7 cellular contexts compared by ENCODE assay signal in the genomic region with DNA sequence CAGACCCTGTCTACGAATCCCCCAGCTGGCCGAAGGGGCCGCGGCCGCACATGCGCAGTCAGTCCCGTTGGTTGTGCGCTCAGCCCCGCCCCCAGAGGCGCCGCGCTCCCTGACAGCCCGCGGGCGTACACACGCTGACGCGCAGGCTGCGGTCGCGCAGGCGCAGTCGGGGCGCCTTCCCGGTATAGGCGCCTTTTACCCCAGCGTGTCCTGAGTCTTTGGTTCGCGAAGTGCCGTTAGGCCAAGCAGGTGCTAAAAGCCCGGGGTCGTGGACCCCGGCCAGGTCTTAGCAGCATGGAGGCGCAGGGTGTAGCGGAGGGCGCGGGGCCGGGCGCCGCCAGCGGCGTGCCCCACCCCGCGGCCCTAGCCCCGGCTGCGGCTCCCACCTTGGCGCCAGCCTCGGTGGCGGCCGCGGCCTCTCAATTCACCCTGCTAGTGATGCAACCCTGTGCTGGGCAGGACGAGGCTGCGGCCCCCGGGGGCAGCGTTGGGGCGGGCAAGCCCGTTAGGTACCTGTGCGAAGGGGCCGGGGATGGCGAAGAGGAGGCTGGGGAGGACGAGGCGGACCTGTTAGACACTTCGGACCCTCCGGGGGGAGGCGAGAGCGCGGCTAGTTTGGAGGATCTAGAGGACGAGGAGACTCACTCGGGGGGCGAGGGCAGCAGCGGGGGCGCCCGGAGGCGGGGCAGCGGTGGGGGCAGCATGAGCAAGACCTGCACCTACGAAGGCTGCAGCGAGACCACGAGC. TPM values are rescaled to one million over a fixed set of nuclear protein-coding genes. Genes with fewer than 3 reads are reported as not detected.
DNase-seq lines count a peak whose midpoint lies in the region; ATAC-seq and TF ChIP-seq lines count a peak whose summit lies in the region.

A gene with protein sequence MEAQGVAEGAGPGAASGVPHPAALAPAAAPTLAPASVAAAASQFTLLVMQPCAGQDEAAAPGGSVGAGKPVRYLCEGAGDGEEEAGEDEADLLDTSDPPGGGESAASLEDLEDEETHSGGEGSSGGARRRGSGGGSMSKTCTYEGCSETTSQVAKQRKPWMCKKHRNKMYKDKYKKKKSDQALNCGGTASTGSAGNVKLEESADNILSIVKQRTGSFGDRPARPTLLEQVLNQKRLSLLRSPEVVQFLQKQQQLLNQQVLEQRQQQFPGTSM (plus strand): TSS at position 159 of the 747 bp plus-strand sequence. CDS start 136 bp downstream, at position 295.

- no peaks in the 10 kb centered on the region for H3K27me3 ChIP-seq in ascending aorta
- no peaks in the 10 kb centered on the region for H3K27me3 ChIP-seq in hepatocyte

- H2AFZ ChIP-seq in hepatocyte = peak within 1 kb of the TSS; percentile 79

- DNase-seq in NCI-H1694 (lab: John Stamatoyannopoulos, UW) (peak; percentile 67), ascending aorta (ENCODE audit: low spot score in 2 of 2) (peak; percentile 45 to 92), hepatocyte (ENCODE audit: low spot score) (peak; percentile 96), retina (peak; percentile 96)

- H3K9me3 ChIP-seq in ascending aorta (no peaks in the 10 kb centered on the region), hepatocyte (ENCODE audit: low read depth) (no peaks in the 10 kb centered on the region)

- ATAC-seq in GM18498 (IDR thresholded peaks at IDR 0.05; ENCODE audit: unreplicated experiment) (peak; percentile 90), HG02852 (IDR thresholded peaks at IDR 0.05; ENCODE audit: unreplicated experiment) (peak; percentile 82)

- no peaks in the 10 kb centered on the region for H3K9me2 ChIP-seq in hepatocyte (replicated peaks; ENCODE audit: insufficient read depth)

- H3K27ac ChIP-seq in ascending aorta (peak within 1 kb of the TSS; percentile 63 to 73), hepatocyte (peak within 1 kb of the TSS; percentile 47)

- peaks cover 42% of the 10 kb centered on the region for H3K79me2 ChIP-seq in hepatocyte

- peaks cover 0 to 4% of the 10 kb centered on the region in 2 donors for H3K4me1 ChIP-seq in ascending aorta
- peaks cover 14% of the 10 kb centered on the region for H3K4me1 ChIP-seq in hepatocyte (ENCODE audit: insufficient read depth)

- intact Hi-C loops in T-helper 2 cell treated with Interferon-gamma antibody and Interleukin-4, amounts not matched to agents 100 ng/mL and 5 ng/mL, for 36 hours (cut with micrococcal nuclease) = loop anchor here (1.0 to 5.0 kb wide), 6 partner anchors 162 to 1528 kb away; partner anchors contain the start of genes EXOSC8, SPART, SUPT20H and UFM1
- intact Hi-C loops in ascending aorta (cut with DNase I) = loop anchor here (2.0 kb wide), 2 partner anchors 102 to 472 kb away; partner anchors contain the start of genes SMAD9 and SPART

- peak within 1 kb of the TSS; percentile 74 to 87 for H3K4me3 ChIP-seq in ascending aorta
- peak within 1 kb of the TSS; percentile 86 for H3K4me3 ChIP-seq in hepatocyte

- TF ChIP-seq CTCF in ascending aorta (IDR thresholded peaks at IDR 0.05) (peak in 2 of 3 experiments; percentile 17 to 22), hepatocyte (IDR thresholded peaks at IDR 0.05; ENCODE audit: poor library complexity) (no peak)

- peak within 1 kb of the TSS; percentile 82 for H3K4me2 ChIP-seq in hepatocyte

- no peaks in the 10 kb centered on the region for H3K36me3 ChIP-seq in ascending aorta
- no peaks in the 10 kb centered on the region for H3K36me3 ChIP-seq in hepatocyte (replicated peaks; ENCODE audit: insufficient read depth, low read depth)

- 2% methylated on average over 42 of the region's 78 CpGs for WGBS in hepatocyte (ENCODE audit: low lambda C conversion rate, missing lambda C conversion rate)

- no peaks in the 10 kb centered on the region for H4K20me1 ChIP-seq in hepatocyte (ENCODE audit: insufficient read depth, poor library complexity, severe bottlenecking)

RNA-seq across cellular contexts. Expression of the gene that starts here (rescaled TPM):
- total RNA-seq in T-helper 2 cell treated with Interferon-gamma antibody and Interleukin-4, amounts not matched to agents 100 ng/mL and 5 ng/mL, for 36 hours = 14.7 and 16.5 TPM in 2 replicates
- total RNA-seq in ascending aorta (5.9 TPM), hepatocyte (2.7 and 2.9 TPM in 2 replicates)
- polyA plus RNA-seq in hepatocyte = 3.1 and 5.8 TPM in 2 replicates

Comparison
In these comparisons a context has a peak if more than half of its experiments do, and no peak if none do; other contexts are left out.
1. Peak in every context shown above with its lines: DNase-seq, ATAC-seq, H3K4me3 ChIP-seq and H3K27ac ChIP-seq.